7 cellular contexts compared by ENCODE assay signal in the genomic region with DNA sequence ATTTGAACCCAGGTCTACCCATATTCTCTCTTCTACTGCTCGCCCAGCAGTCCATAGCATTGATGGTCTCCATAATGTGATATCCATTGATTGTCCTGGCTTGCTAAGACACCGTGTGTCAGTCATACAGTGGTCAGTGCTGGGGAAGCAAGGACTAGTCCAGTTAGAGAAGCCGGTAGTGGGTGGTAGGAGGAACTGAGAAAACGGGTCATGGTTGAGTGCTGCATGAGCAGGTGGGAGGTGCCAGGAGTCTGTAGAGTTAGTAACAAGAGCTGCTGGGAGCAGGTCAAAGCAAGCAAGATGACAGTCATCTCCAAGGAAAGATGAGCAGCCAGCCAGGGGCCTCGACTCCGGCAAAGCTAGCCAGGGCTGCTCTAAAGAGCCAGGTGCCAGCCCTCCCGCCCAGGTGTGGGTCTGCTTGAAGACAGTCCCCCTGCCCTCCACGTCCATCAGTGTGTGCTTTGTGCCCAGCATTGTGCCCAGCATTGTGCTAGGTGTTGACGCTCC. TPM values are rescaled to one million over a fixed set of nuclear protein-coding genes. Genes with fewer than 3 reads are reported as not detected.
DNase-seq lines count a peak whose midpoint lies in the region; ATAC-seq, FAIRE-seq and TF ChIP-seq lines count a peak whose summit lies in the region.

No MANE protein-coding gene starts in this region.

- no peak overlapping the region for H3K9ac ChIP-seq in subcutaneous abdominal adipose tissue (ENCODE audit: low read length in 5 of 5)

- H3K4me3 ChIP-seq in subcutaneous abdominal adipose tissue (ENCODE audit: low read depth in 1 of 5, low read length in 5 of 5) = no peak overlapping the region

- FAIRE-seq in H54 (lab: Jason Lieb, UNC) = no peak

- H3K27ac ChIP-seq in subcutaneous abdominal adipose tissue (ENCODE audit: low read depth, low read length) = peak overlapping the region; percentile 21

- peaks cover 0 to 22% (median 11%) of the 10 kb centered on the region in 5 donors for H3K4me1 ChIP-seq in subcutaneous abdominal adipose tissue (ENCODE audit: control insufficient read depth in 5 of 5, insufficient read depth in 5 of 5, low read length in 5 of 5)

- no peak for TF ChIP-seq POLR2A in H54 (IDR thresholded peaks at IDR 0.05; ENCODE audit: low read depth, low read length)

- H3K4me1 Mint-ChIP-seq in central memory CD8-positive, alpha-beta T cell = peaks cover 18% of the 10 kb centered on the region

- no peaks in the 10 kb centered on the region for H3K36me3 ChIP-seq in subcutaneous abdominal adipose tissue (ENCODE audit: control insufficient read depth in 5 of 5, insufficient read depth in 5 of 5, low read length in 5 of 5)

- H3K36me3 Mint-ChIP-seq in central memory CD8-positive, alpha-beta T cell (ENCODE audit: insufficient read depth) = peaks cover 3% of the 10 kb centered on the region

- H3K27me3 ChIP-seq in subcutaneous abdominal adipose tissue (ENCODE audit: control insufficient read depth in 5 of 5, insufficient read depth in 4 of 5, low read length in 5 of 5) = no peaks in the 10 kb centered on the region

- H3K9me3 ChIP-seq in subcutaneous abdominal adipose tissue (ENCODE audit: control insufficient read depth in 5 of 5, low read length in 5 of 5) = no peaks in the 10 kb centered on the region

- H3K4me3 Mint-ChIP-seq in central memory CD8-positive, alpha-beta T cell = no peak overlapping the region

- no peaks in the 10 kb centered on the region for H3K9me3 Mint-ChIP-seq in central memory CD8-positive, alpha-beta T cell

- DNase-seq in KBM-7 (peak; percentile 72), dermis blood vessel endothelial cell (no peak), H54 (ENCODE audit: insufficient read length, low spot score) (no peak)
- DNase-seq in central memory CD8-positive, alpha-beta T cell (ENCODE audit: low spot score in 2 of 2) = no peak

- H3K27me3 Mint-ChIP-seq in central memory CD8-positive, alpha-beta T cell = no peaks in the 10 kb centered on the region

- H3K27ac Mint-ChIP-seq in central memory CD8-positive, alpha-beta T cell (ENCODE audit: low read depth) = peak overlapping the region; percentile 14

- in situ Hi-C loops in KBM-7 (cut with MboI; ENCODE audit: low pct_unique_long_range_greater_than_20kb, low sequenced_read_pairs) = no loop called here

- ATAC-seq in GM18511 (IDR thresholded peaks at IDR 0.05; ENCODE audit: unreplicated experiment) (peak; percentile 74), GM21528 (IDR thresholded peaks at IDR 0.05; ENCODE audit: low FRiP score, unreplicated experiment) (peak; percentile 56)
- no peak for ATAC-seq in central memory CD8-positive, alpha-beta T cell (replicated peaks; ENCODE audit: extremely low read depth, poor library complexity, severe bottlenecking)

RNA-seq across cellular contexts. Expression of a gene that starts 29.5 kb away (rescaled TPM):
- total RNA-seq in dermis blood vessel endothelial cell = 39.7 and 47.6 TPM in 2 replicates
